Comparison of ENCODE assay signal across 9 cellular contexts in genomic region chr7:8418627-8419245, GRCh38. TPM values are rescaled to one million over a fixed set of nuclear protein-coding genes. Genes with fewer than 3 reads are reported as not detected.
DNase-seq lines count a peak whose midpoint lies in the region; ATAC-seq, FAIRE-seq and TF ChIP-seq lines count a peak whose summit lies in the region.
"Had no signal": no experiment of that assay in that cellular context is flagged by ENCODE, and none has a peak within 500 bp of the region (broad histone marks: within the 10 kb centered on the region; RNA-seq: fewer than 3 reads in every experiment).

No MANE protein-coding gene starts in this region.

- peak; percentile 78 for FAIRE-seq in GM18507 (lab: Jason Lieb, UNC)

- no peaks in the 10 kb centered on the region for H3K4me1 ChIP-seq in CD4-positive, alpha-beta memory T cell (ENCODE audit: insufficient read depth, low read length)

- no peak overlapping the region for H3K4me3 ChIP-seq in CD4-positive, alpha-beta memory T cell (ENCODE audit: low read length in 2 of 2)
- no peak overlapping the region for H3K4me3 ChIP-seq in foreskin fibroblast (ENCODE audit: low read depth in 1 of 2, low read length in 2 of 2)

- ATAC-seq in HG03025 (IDR thresholded peaks at IDR 0.05; ENCODE audit: low FRiP score, unreplicated experiment): peak; percentile 81
- ATAC-seq in activated B cell treated with CpG ODN at 0.5 μM for 24 hours (ENCODE audit: low read depth): peak; percentile 37
- no peak for ATAC-seq in HG03196 (IDR thresholded peaks at IDR 0.05; ENCODE audit: unreplicated experiment)

- no peaks in the 10 kb centered on the region for H3K36me3 Mint-ChIP-seq in CD4-positive, alpha-beta memory T cell
- H3K36me3 Mint-ChIP-seq in activated B cell treated with CpG ODN at 0.5 μM for 24 hours (ENCODE audit: low read depth): no peaks in the 10 kb centered on the region

- no peak overlapping the region for H3K27ac ChIP-seq in CD4-positive, alpha-beta memory T cell (ENCODE audit: low read depth, low read length)

- H3K9me3 ChIP-seq in CD4-positive, alpha-beta memory T cell (ENCODE audit: control insufficient read depth in 1 of 2, low read length in 2 of 2): no peaks in the 10 kb centered on the region

- H3K27me3 Mint-ChIP-seq in CD4-positive, alpha-beta memory T cell: peaks cover 4 to 8% of the 10 kb centered on the region in 2 donors
- H3K27me3 Mint-ChIP-seq in activated B cell treated with CpG ODN at 0.5 μM for 24 hours: no peaks in the 10 kb centered on the region

- H3K27ac Mint-ChIP-seq in CD4-positive, alpha-beta memory T cell: no peak overlapping the region
- no peak overlapping the region for H3K27ac Mint-ChIP-seq in activated B cell treated with CpG ODN at 0.5 μM for 24 hours
- H3K27ac Mint-ChIP-seq: stimulated activated naive CD8-positive, alpha-beta T cell treated with anti-CD3 and anti-CD28 coated beads, Interleukin-15, Interleukin-2, amounts not matched to agents 100 ng/mL and 50 ng/mL, for 24 hours had no signal

- H3K9me3 Mint-ChIP-seq in CD4-positive, alpha-beta memory T cell: no peaks in the 10 kb centered on the region
- no peaks in the 10 kb centered on the region for H3K9me3 Mint-ChIP-seq in activated B cell treated with CpG ODN at 0.5 μM for 24 hours
- H3K9me3 Mint-ChIP-seq: stimulated activated naive CD8-positive, alpha-beta T cell treated with anti-CD3 and anti-CD28 coated beads, Interleukin-15, Interleukin-2, amounts not matched to agents 100 ng/mL and 50 ng/mL, for 24 hours had no signal

- peak; percentile 54 for TF ChIP-seq CTCF in activated B cell treated with CpG ODN at 0.5 μM for 24 hours (IDR thresholded peaks at IDR 0.05)
- TF ChIP-seq CTCF in foreskin fibroblast (IDR thresholded peaks at IDR 0.05; ENCODE audit: low read depth, low read length): peak; percentile 61

- H3K36me3 ChIP-seq in CD4-positive, alpha-beta memory T cell (ENCODE audit: insufficient read depth, low read length): no peaks in the 10 kb centered on the region

- H3K4me3 Mint-ChIP-seq in CD4-positive, alpha-beta memory T cell: no peak overlapping the region
- no peak overlapping the region for H3K4me3 Mint-ChIP-seq in activated B cell treated with CpG ODN at 0.5 μM for 24 hours
- H3K4me3 Mint-ChIP-seq: stimulated activated naive CD8-positive, alpha-beta T cell treated with anti-CD3 and anti-CD28 coated beads, Interleukin-15, Interleukin-2, amounts not matched to agents 100 ng/mL and 50 ng/mL, for 24 hours had no signal

- POLR2A ChIA-PET in CD4-positive, alpha-beta memory T cell (lab: Charles Lee; ENCODE audit: partially characterized antibody): no interaction called here
- POLR2A ChIA-PET in activated B cell treated with CpG ODN at 0.5 μM for 24 hours (lab: Charles Lee): no interaction called here

- peak; percentile 19 to 49 (median 37) for DNase-seq in CD4-positive, alpha-beta memory T cell
- no peak for DNase-seq in GM18507 (ENCODE audit: extremely low spot score, insufficient read length, low read depth)
- peak; percentile 65 for DNase-seq in NCI-H2171 (lab: John Stamatoyannopoulos, UW)
- DNase-seq in activated B cell treated with CpG ODN at 0.5 μM for 24 hours: no peak
- DNase-seq in foreskin fibroblast: peak; percentile 2 to 42
- peak; percentile 8 for DNase-seq in pulmonary artery endothelial cell (ENCODE audit: low read depth, low spot score)

- no peaks in the 10 kb centered on the region for H3K27me3 ChIP-seq in CD4-positive, alpha-beta memory T cell (ENCODE audit: insufficient read depth, low read length)

- H3K4me1 Mint-ChIP-seq in CD4-positive, alpha-beta memory T cell: no peaks in the 10 kb centered on the region
- no peaks in the 10 kb centered on the region for H3K4me1 Mint-ChIP-seq in activated B cell treated with CpG ODN at 0.5 μM for 24 hours

- intact Hi-C loops in CD4-positive, alpha-beta memory T cell (cut with micrococcal nuclease): loop anchor here (2.0 kb wide), 1 partner anchor 1994 kb away; no protein-coding TSS in a partner anchor
- intact Hi-C loops in activated B cell treated with CpG ODN at 0.5 μM for 24 hours (cut with micrococcal nuclease): no loop called here

- CTCF ChIA-PET in CD4-positive, alpha-beta memory T cell (lab: Charles Lee; ENCODE audit: partially characterized antibody): interaction anchor here (1.0 to 1.4 kb wide), 3 partner anchors 13 to 33 kb away, joined by 3 to 4 read pairs (median 3); no protein-coding TSS in a partner anchor
- CTCF ChIA-PET in activated B cell treated with CpG ODN at 0.5 μM for 24 hours (lab: Charles Lee): interaction anchor here (1.0 to 1.5 kb wide), 2 partner anchors 11 to 13 kb away, joined by 3 to 4 read pairs; no protein-coding TSS in a partner anchor

RNA-seq across cellular contexts. Expression of gene NXPH1, which starts 14.7 kb away (rescaled TPM):
- not detected for total RNA-seq in CD4-positive, alpha-beta memory T cell
- not detected for polyA plus RNA-seq in CD4-positive, alpha-beta memory T cell
- total RNA-seq in activated B cell treated with CpG ODN at 0.5 μM for 24 hours (not detected in 2 replicates), pulmonary artery endothelial cell (not detected in 2 replicates)

Comparison
In these comparisons a context has a peak if more than half of its experiments do, and no peak if none do; other contexts are left out.
1. DNase-seq: peak in CD4-positive, alpha-beta memory T cell (5 of 5), NCI-H2171 (single experiment), foreskin fibroblast (2 of 2) and pulmonary artery endothelial cell (single experiment); none in GM18507 (single experiment) and activated B cell treated with CpG ODN at 0.5 μM for 24 hours (single experiment).